Comparison of ENCODE assay signal across 2 cellular contexts in genomic region chr7:120858299-120858636, GRCh38.
TF ChIP-seq lines count a peak whose summit lies in the region.

No MANE protein-coding gene starts in this region.

TF ChIP-seq in H1, 55 proteins besides CTCF, POLR2A, EP300 and RAD21 (continued from another document):
- TF ChIP-seq ATF2 (IDR thresholded peaks at IDR 0.05; ENCODE audit: low read length), result no peak
- TF ChIP-seq YY1 (IDR thresholded peaks at IDR 0.05; ENCODE audit: low read depth, low read length), result no peak
- no peak for TF ChIP-seq POU5F1 (IDR thresholded peaks at IDR 0.05; ENCODE audit: low read depth, low read length)
- TF ChIP-seq SAP30 (IDR thresholded peaks at IDR 0.05; ENCODE audit: insufficient read depth, insufficient replicate concordance, low read length), result no peak
- TF ChIP-seq RFX5 (IDR thresholded peaks at IDR 0.05; ENCODE audit: borderline replicate concordance, low read depth, low read length), result no peak
- no peak for TF ChIP-seq KDM5A (IDR thresholded peaks at IDR 0.05; ENCODE audit: low read length)
- TF ChIP-seq KDM1A (IDR thresholded peaks at IDR 0.05; ENCODE audit: borderline replicate concordance, low read length), result no peak
- TF ChIP-seq SUZ12 (IDR thresholded peaks at IDR 0.05; ENCODE audit: low read length), result no peak

TF ChIP-seq in neural cell, 6 proteins besides CTCF, POLR2A, EP300 and RAD21:
- TF ChIP-seq REST (IDR thresholded peaks at IDR 0.05; ENCODE audit: borderline replicate concordance) (no peak), TAF1 (IDR thresholded peaks at IDR 0.05; ENCODE audit: low read depth) (no peak)
